ENCODE assay signal across 1 cellular context in the genomic region with DNA sequence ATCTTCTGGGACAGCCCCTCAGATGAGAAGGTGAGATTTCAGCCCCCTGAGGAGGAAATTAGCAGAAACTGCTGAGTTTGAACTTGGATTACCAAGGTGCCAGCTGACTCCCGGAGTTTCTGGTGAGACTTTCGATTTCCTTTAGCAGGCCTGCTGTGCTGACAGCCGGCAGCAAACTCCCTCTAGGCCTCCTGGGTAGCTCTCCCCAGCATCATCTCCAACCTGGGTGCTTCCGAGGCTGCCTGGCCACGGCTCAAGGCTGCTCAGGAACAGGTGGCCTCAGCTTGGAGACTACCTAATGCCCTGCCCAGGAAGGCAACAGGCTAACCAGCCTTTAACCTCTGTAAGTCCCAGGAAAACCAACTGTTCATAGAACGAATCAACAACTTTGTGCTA.
TF ChIP-seq lines count a peak whose summit lies in the region.

No MANE protein-coding gene starts in this region.

TF ChIP-seq in HEK293T, 16 proteins besides CTCF, POLR2A, EP300 and RAD21 (continued from another document):
- no peak for TF ChIP-seq FOXK2 (IDR thresholded peaks at IDR 0.05)
- no peak for TF ChIP-seq ARNT (IDR thresholded peaks at IDR 0.05)
- TF ChIP-seq FOXA1 (IDR thresholded peaks at IDR 0.05) = no peak
- TF ChIP-seq SP1 (IDR thresholded peaks at IDR 0.05) = no peak
- no peak for TF ChIP-seq ZNF384 (IDR thresholded peaks at IDR 0.05)
- TF ChIP-seq TARDBP (IDR thresholded peaks at IDR 0.05) = no peak
TF ChIP-seq in HEK293T: peak in this region for 0.
